In genomic region chr17:79498854-79499253, GRCh38 we compare ENCODE assay signal across 37 cellular contexts.
"Had no signal": no experiment of that assay in that cellular context is flagged by ENCODE, and none has a peak within 500 bp of the region (broad histone marks: within the 10 kb centered on the region; RNA-seq: fewer than 3 reads in every experiment).

No MANE protein-coding gene starts in this region.

- ATAC-seq: activated CD8-positive, alpha-beta memory T cell treated with anti-CD3 and anti-CD28 coated beads, Interleukin-2, amount 10 ng/mL, durations not matched to agents 7 days and 5 days; activated CD8-positive, alpha-beta T cell treated with anti-CD3 and anti-CD28 coated beads, Interleukin-2, amount 10 ng/mL, durations not matched to agents 7 days and 5 days; activated naive CD8-positive, alpha-beta T cell treated with anti-CD3 and anti-CD28 coated beads, Interleukin-2, amount 50 U/mL, for 24 hours had no signal

- H3K27ac Mint-ChIP-seq: activated B cell treated with CpG ODN at 0.5 μM for 24 hours; activated CD4-positive, alpha-beta memory T cell treated with anti-CD3 and anti-CD28 coated beads, Interleukin-2, amount 10 ng/mL, durations not matched to agents 7 days and 5 days; activated CD4-positive, alpha-beta T cell treated with anti-CD3 and anti-CD28 coated beads, Interleukin-2, amount 10 ng/mL, durations not matched to agents 24 days and 14 days; activated CD8-positive, alpha-beta memory T cell treated with anti-CD3 and anti-CD28 coated beads, Interleukin-2, amount 10 ng/mL, durations not matched to agents 7 days and 5 days; activated CD8-positive, alpha-beta T cell treated with anti-CD3 and anti-CD28 coated beads, Interleukin-2, amount 10 ng/mL, durations not matched to agents 7 days and 5 days; activated naive CD4-positive, alpha-beta T cell treated with anti-CD3 and anti-CD28 coated beads, Interleukin-2, amount 10 ng/mL, durations not matched to agents 7 days and 5 days; activated naive CD4-positive, alpha-beta T cell treated with anti-CD3 and anti-CD28 coated beads, Interleukin-2, amount 50 U/mL, for 24 hours; activated naive CD8-positive, alpha-beta T cell; activated naive CD8-positive, alpha-beta T cell treated with anti-CD3 and anti-CD28 coated beads, Interleukin-2, amount 10 ng/mL, durations not matched to agents 7 days and 5 days; activated naive CD8-positive, alpha-beta T cell treated with anti-CD3 and anti-CD28 coated beads, Interleukin-2, amount 50 U/mL, for 24 hours; activated T-cell treated with anti-CD3 and anti-CD28 coated beads, Interleukin-2, amount 50 U/mL, for 24 hours; activated T-helper 2 cell treated with anti-CD3 and anti-CD28 coated beads, Interferon-gamma antibody, Interleukin-2, Interleukin-4, amounts not matched to agents 10 μg/mL and 5 μg/mL and 100 μg/mL, durations not matched to agents 14 hours and 24 hours and 36 hours; brain; T-helper 1 cell treated with Interleukin-12 subunit alpha and Interleukin-12 subunit beta and Interleukin-4 antibody, amounts not matched to agents 30 μg/mL and 1 μg/mL, for 36 hours; T-helper 2 cell treated with Interferon-gamma antibody and Interleukin-4, amounts not matched to agents 5 μg/mL and 100 μg/mL, for 36 hours had no signal

- H3K36me3 ChIP-seq: ascending aorta, cardiac muscle cell had no signal

- H3K36me3 Mint-ChIP-seq: activated CD8-positive, alpha-beta memory T cell treated with anti-CD3 and anti-CD28 coated beads, Interleukin-2, amount 10 ng/mL, durations not matched to agents 7 days and 5 days; activated naive CD4-positive, alpha-beta T cell treated with anti-CD3 and anti-CD28 coated beads, Interleukin-2, amount 10 ng/mL, durations not matched to agents 7 days and 5 days; activated naive CD4-positive, alpha-beta T cell treated with anti-CD3 and anti-CD28 coated beads, Interleukin-2, amount 50 U/mL, for 24 hours; activated naive CD8-positive, alpha-beta T cell; activated naive CD8-positive, alpha-beta T cell treated with anti-CD3 and anti-CD28 coated beads, Interleukin-2, amount 10 ng/mL, durations not matched to agents 7 days and 5 days; brain had no signal

- H3K27me3 ChIP-seq: ascending aorta, cardiac muscle cell had no signal

- H3K9me3 Mint-ChIP-seq: activated CD4-positive, alpha-beta memory T cell treated with anti-CD3 and anti-CD28 coated beads, Interleukin-2, amount 10 ng/mL, durations not matched to agents 7 days and 5 days; activated naive CD4-positive, alpha-beta T cell treated with anti-CD3 and anti-CD28 coated beads, Interleukin-2, amount 50 U/mL, for 24 hours; activated T-cell treated with anti-CD3 and anti-CD28 coated beads, Interleukin-2, amount 50 U/mL, for 24 hours; activated T-helper 2 cell treated with anti-CD3 and anti-CD28 coated beads, Interferon-gamma antibody, Interleukin-2, Interleukin-4, amounts not matched to agents 10 μg/mL and 5 μg/mL and 100 μg/mL, durations not matched to agents 14 hours and 24 hours and 36 hours; central memory CD8-positive, alpha-beta T cell; T-helper 1 cell treated with Interleukin-12 subunit alpha and Interleukin-12 subunit beta and Interleukin-4 antibody, amounts not matched to agents 30 μg/mL and 1 μg/mL, for 36 hours; T-helper 2 cell treated with Interferon-gamma antibody and Interleukin-4, amounts not matched to agents 5 μg/mL and 100 μg/mL, for 36 hours had no signal

- H3K27ac ChIP-seq: ascending aorta, cardiac muscle cell, VCaP had no signal

- H3K27me3 Mint-ChIP-seq: activated CD8-positive, alpha-beta memory T cell treated with anti-CD3 and anti-CD28 coated beads, Interleukin-2, amount 10 ng/mL, durations not matched to agents 7 days and 5 days had no signal

- H3K4me3 Mint-ChIP-seq: activated B cell treated with CpG ODN at 0.5 μM for 24 hours; activated CD4-positive, alpha-beta memory T cell treated with anti-CD3 and anti-CD28 coated beads, Interleukin-2, amount 10 ng/mL, durations not matched to agents 7 days and 5 days; activated CD4-positive, alpha-beta T cell treated with anti-CD3 and anti-CD28 coated beads, Interleukin-2, amount 10 ng/mL, durations not matched to agents 24 days and 14 days; activated CD8-positive, alpha-beta memory T cell treated with anti-CD3 and anti-CD28 coated beads, Interleukin-2, amount 10 ng/mL, durations not matched to agents 7 days and 5 days; activated CD8-positive, alpha-beta T cell treated with anti-CD3 and anti-CD28 coated beads, Interleukin-2, amount 10 ng/mL, durations not matched to agents 7 days and 5 days; activated naive CD4-positive, alpha-beta T cell treated with anti-CD3 and anti-CD28 coated beads, Interleukin-2, amount 10 ng/mL, durations not matched to agents 7 days and 5 days; activated naive CD4-positive, alpha-beta T cell treated with anti-CD3 and anti-CD28 coated beads, Interleukin-2, amount 50 U/mL, for 24 hours; activated naive CD8-positive, alpha-beta T cell; activated naive CD8-positive, alpha-beta T cell treated with anti-CD3 and anti-CD28 coated beads, Interleukin-2, amount 10 ng/mL, durations not matched to agents 7 days and 5 days; activated naive CD8-positive, alpha-beta T cell treated with anti-CD3 and anti-CD28 coated beads, Interleukin-2, amount 50 U/mL, for 24 hours; activated T-cell treated with anti-CD3 and anti-CD28 coated beads, Interleukin-2, amount 50 U/mL, for 24 hours; brain; central memory CD8-positive, alpha-beta T cell; T-helper 1 cell treated with Interleukin-12 subunit alpha and Interleukin-12 subunit beta and Interleukin-4 antibody, amounts not matched to agents 30 μg/mL and 1 μg/mL, for 36 hours; T-helper 2 cell treated with Interferon-gamma antibody and Interleukin-4, amounts not matched to agents 5 μg/mL and 100 μg/mL, for 36 hours had no signal

- H3K4me1 ChIP-seq: ascending aorta had no signal

- H3K4me3 ChIP-seq: ascending aorta, cardiac muscle cell had no signal

- H3K9me3 ChIP-seq: ascending aorta had no signal

- DNase-seq: activated B cell treated with CpG ODN at 0.5 μM for 24 hours; activated CD4-positive, alpha-beta memory T cell treated with anti-CD3 and anti-CD28 coated beads, Interleukin-2, amount 10 ng/mL, durations not matched to agents 7 days and 5 days; activated CD4-positive, alpha-beta T cell treated with anti-CD3 and anti-CD28 coated beads for 4 hours; activated CD4-positive, alpha-beta T cell treated with anti-CD3 and anti-CD28 coated beads, Interleukin-2, amount 10 ng/mL, durations not matched to agents 24 days and 14 days; activated CD4-positive, alpha-beta T cell treated with anti-CD3 and anti-CD28 coated beads, Interleukin-2, amount 50 U/mL, for 1 hour; activated CD4-positive, alpha-beta T cell treated with anti-CD3 and anti-CD28 coated beads, Interleukin-2, amount 50 U/mL, for 48 hours; activated CD4-positive, CD25-positive, alpha-beta regulatory T cell treated with anti-CD3 and anti-CD28 coated beads, Interleukin-2, amount 50 U/mL, for 72 hours; activated CD8-positive, alpha-beta memory T cell treated with anti-CD3 and anti-CD28 coated beads for 24 hours; activated CD8-positive, alpha-beta memory T cell treated with anti-CD3 and anti-CD28 coated beads, Interleukin-2, amount 10 ng/mL, durations not matched to agents 7 days and 5 days; activated CD8-positive, alpha-beta memory T cell treated with anti-CD3 and anti-CD28 coated beads, Interleukin-2, amount 50 U/mL, for 48 hours; activated CD8-positive, alpha-beta T cell treated with anti-CD3 and anti-CD28 coated beads, Interleukin-2, amount 10 ng/mL, durations not matched to agents 7 days and 5 days; activated effector memory CD4-positive, alpha-beta T cell treated with Interleukin-2 at 50 U/mL for 16 hours; activated gamma-delta T cell; activated naive CD4-positive, alpha-beta T cell treated with anti-CD3 and anti-CD28 coated beads, Interleukin-2, amount 10 ng/mL, durations not matched to agents 7 days and 5 days; activated naive CD4-positive, alpha-beta T cell treated with Interleukin-2 at 50 U/mL for 16 hours; activated naive CD8-positive, alpha-beta T cell treated with anti-CD3 and anti-CD28 coated beads, Interleukin-2, amount 10 ng/mL, durations not matched to agents 7 days and 5 days; activated naive CD8-positive, alpha-beta T cell treated with anti-CD3 and anti-CD28 coated beads, Interleukin-2, amount 50 U/mL, for 24 hours; activated T-cell treated with anti-CD3 and anti-CD28 coated beads, Interleukin-2, amount 50 U/mL, for 24 hours; activated T-cell treated with anti-CD3 and anti-CD28 coated beads, Interleukin-2, amount 50 U/mL, for 48 hours; amygdala; anterior cingulate cortex; caudate nucleus; cerebellar nuclear complex; T-helper 1 cell; T-helper 2 cell; T-helper 9 cell had no signal

- H3K4me1 Mint-ChIP-seq: activated B cell treated with CpG ODN at 0.5 μM for 24 hours; activated CD4-positive, alpha-beta memory T cell treated with anti-CD3 and anti-CD28 coated beads, Interleukin-2, amount 10 ng/mL, durations not matched to agents 7 days and 5 days; activated CD4-positive, alpha-beta T cell treated with anti-CD3 and anti-CD28 coated beads, Interleukin-2, amount 10 ng/mL, durations not matched to agents 24 days and 14 days; activated CD8-positive, alpha-beta memory T cell treated with anti-CD3 and anti-CD28 coated beads, Interleukin-2, amount 10 ng/mL, durations not matched to agents 7 days and 5 days; activated naive CD4-positive, alpha-beta T cell treated with anti-CD3 and anti-CD28 coated beads, Interleukin-2, amount 10 ng/mL, durations not matched to agents 7 days and 5 days; activated naive CD4-positive, alpha-beta T cell treated with anti-CD3 and anti-CD28 coated beads, Interleukin-2, amount 50 U/mL, for 24 hours; activated naive CD8-positive, alpha-beta T cell treated with anti-CD3 and anti-CD28 coated beads, Interleukin-2, amount 10 ng/mL, durations not matched to agents 7 days and 5 days; activated naive CD8-positive, alpha-beta T cell treated with anti-CD3 and anti-CD28 coated beads, Interleukin-2, amount 50 U/mL, for 24 hours; central memory CD8-positive, alpha-beta T cell had no signal

- FAIRE-seq: TTC549 had no signal
